ENCODE assay signal across 18 cellular contexts in the genomic region with DNA sequence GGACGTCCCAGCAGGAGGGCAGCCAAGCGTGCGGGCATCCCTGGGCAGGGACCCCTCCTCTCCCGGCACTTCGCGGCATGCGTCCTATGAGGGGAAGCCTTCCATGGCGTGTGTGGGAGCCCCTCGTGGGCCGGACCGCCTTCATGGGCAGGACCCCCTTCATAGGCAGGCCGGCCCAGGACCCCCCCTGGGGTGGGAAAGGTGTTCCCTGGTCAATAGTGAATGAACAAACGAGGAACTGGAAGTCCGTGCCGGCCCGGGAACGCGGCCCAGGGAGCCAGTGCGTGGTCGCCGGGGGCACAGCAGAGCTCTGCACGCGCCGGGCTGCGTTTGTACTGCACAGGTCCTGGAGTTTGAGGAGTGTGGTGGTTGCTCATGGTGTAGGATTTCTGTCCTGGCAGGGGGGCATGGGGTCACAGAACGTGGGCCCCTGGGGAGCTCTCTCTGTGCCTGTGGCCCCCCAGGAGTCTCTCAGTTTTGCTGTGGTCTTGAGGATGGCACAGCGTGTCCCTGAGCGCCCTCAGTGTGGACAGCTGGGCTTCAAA. TPM values are rescaled to one million over a fixed set of nuclear protein-coding genes. Genes with fewer than 3 reads are reported as not detected.
A peak's percentile ranks its signal among the peaks of the same experiment; 100 is the strongest.
DNase-seq lines count a peak whose midpoint lies in the region; ATAC-seq and TF ChIP-seq lines count a peak whose summit lies in the region.
"Had no signal": no experiment of that assay in that cellular context is flagged by ENCODE, and none has a peak within 500 bp of the region (broad histone marks: within the 10 kb centered on the region; RNA-seq: fewer than 3 reads in every experiment).

No MANE protein-coding gene starts in this region.

- TF ChIP-seq CTCF in foreskin keratinocyte (conservative IDR thresholded peaks at IDR 0.05) = no peak
- TF ChIP-seq CTCF in stomach (IDR thresholded peaks at IDR 0.05) = no peak
- no peak for TF ChIP-seq CTCF in gastroesophageal sphincter (IDR thresholded peaks at IDR 0.05)
- TF ChIP-seq CTCF in gastrocnemius medialis (IDR thresholded peaks at IDR 0.05 in 4 of 5, conservative IDR thresholded peaks at IDR 0.05 in 1 of 5) = no peak

- TF ChIP-seq POLR2A in stomach (IDR thresholded peaks at IDR 0.05) (no peak), gastroesophageal sphincter (IDR thresholded peaks at IDR 0.05) (no peak), gastrocnemius medialis (IDR thresholded peaks at IDR 0.05) (no peak)

- peak overlapping the region; percentile 71 for H3K27ac Mint-ChIP-seq in activated naive CD8-positive, alpha-beta T cell treated with anti-CD3 and anti-CD28 coated beads, Interleukin-2, amount 10 ng/mL, durations not matched to agents 7 days and 5 days
- H3K27ac Mint-ChIP-seq in activated naive CD8-positive, alpha-beta T cell treated with anti-CD3 and anti-CD28 coated beads for 36 hours = no peak overlapping the region
- H3K27ac Mint-ChIP-seq in T-helper 17 cell = peak overlapping the region; percentile 67

- H3K4me1 ChIP-seq in foreskin keratinocyte = peaks cover 37% of the 10 kb centered on the region
- peaks cover 92 to 97% (median 94%) of the 10 kb centered on the region in 4 donors for H3K4me1 ChIP-seq in stomach
- H3K4me1 ChIP-seq in gastroesophageal sphincter = peaks cover 0 to 97% (median 44%) of the 10 kb centered on the region in 3 donors
- peaks cover 20 to 22% of the 10 kb centered on the region in 2 donors for H3K4me1 ChIP-seq in gastrocnemius medialis

- H3K9me3 ChIP-seq in T-helper 17 cell (ENCODE audit: control insufficient read depth, low read length, poor library complexity, severe bottlenecking) = no peaks in the 10 kb centered on the region
- no peaks in the 10 kb centered on the region for H3K9me3 ChIP-seq in stomach
- no peaks in the 10 kb centered on the region for H3K9me3 ChIP-seq in gastroesophageal sphincter
- no peaks in the 10 kb centered on the region for H3K9me3 ChIP-seq in gastrocnemius medialis
- H3K9me3 ChIP-seq: colonic mucosa, Peyer's patch, thoracic aorta had no signal

- intact Hi-C loops in stomach (cut with DNase I; ENCODE audit: low total_unique reads) (no loop called here), gastrocnemius medialis (cut with DNase I; ENCODE audit: low total_unique reads) (no loop called here)

- H3K36me3 ChIP-seq in stomach (no peaks in the 10 kb centered on the region), gastroesophageal sphincter (no peaks in the 10 kb centered on the region), gastrocnemius medialis (no peaks in the 10 kb centered on the region)
- H3K36me3 ChIP-seq: colonic mucosa, Peyer's patch, thoracic aorta had no signal

- H3K9me3 Mint-ChIP-seq in activated naive CD8-positive, alpha-beta T cell treated with anti-CD3 and anti-CD28 coated beads, Interleukin-2, amount 10 ng/mL, durations not matched to agents 7 days and 5 days = no peaks in the 10 kb centered on the region
- H3K9me3 Mint-ChIP-seq in activated naive CD8-positive, alpha-beta T cell treated with anti-CD3 and anti-CD28 coated beads for 36 hours = no peaks in the 10 kb centered on the region
- H3K9me3 Mint-ChIP-seq: activated T-cell treated with anti-CD3 and anti-CD28 coated beads, Interleukin-2, amount 50 U/mL, for 4 hours had no signal

- POLR2A ChIA-PET in activated naive CD8-positive, alpha-beta T cell treated with anti-CD3 and anti-CD28 coated beads, Interleukin-2, amount 10 ng/mL, durations not matched to agents 7 days and 5 days (lab: Charles Lee) = interaction anchor here (1.0 to 1.5 kb wide), 2 partner anchors 39 to 44 kb away, joined by 3 to 4 read pairs; no protein-coding TSS in a partner anchor

- no peak for TF ChIP-seq EP300 in stomach (IDR thresholded peaks at IDR 0.05)
- TF ChIP-seq EP300 in gastroesophageal sphincter (IDR thresholded peaks at IDR 0.05) = no peak

- H3K4me3 Mint-ChIP-seq in activated naive CD8-positive, alpha-beta T cell treated with anti-CD3 and anti-CD28 coated beads, Interleukin-2, amount 10 ng/mL, durations not matched to agents 7 days and 5 days = no peak overlapping the region
- H3K4me3 Mint-ChIP-seq in activated naive CD8-positive, alpha-beta T cell treated with anti-CD3 and anti-CD28 coated beads for 36 hours = no peak overlapping the region
- peak overlapping the region; percentile 76 for H3K4me3 Mint-ChIP-seq in T-helper 17 cell
- H3K4me3 Mint-ChIP-seq: activated T-cell treated with anti-CD3 and anti-CD28 coated beads, Interleukin-2, amount 50 U/mL, for 4 hours had no signal

- H3K4me3 ChIP-seq in stomach = no peak overlapping the region
- no peak overlapping the region for H3K4me3 ChIP-seq in gastroesophageal sphincter
- no peak overlapping the region for H3K4me3 ChIP-seq in gastrocnemius medialis
- H3K4me3 ChIP-seq: colonic mucosa had no signal

- WGBS in stomach, 5 donors = 85 to 92% (median 90%) methylated on average over 14 to 28 of the region's 28 CpGs
- WGBS in gastroesophageal sphincter (ENCODE audit: low coverage in 1 of 2), 2 donors = 80 to 92% methylated on average over 2 of the region's 28 CpGs

- no peaks in the 10 kb centered on the region for H3K36me3 Mint-ChIP-seq in activated naive CD8-positive, alpha-beta T cell treated with anti-CD3 and anti-CD28 coated beads, Interleukin-2, amount 10 ng/mL, durations not matched to agents 7 days and 5 days
- no peaks in the 10 kb centered on the region for H3K36me3 Mint-ChIP-seq in activated naive CD8-positive, alpha-beta T cell treated with anti-CD3 and anti-CD28 coated beads for 36 hours
- H3K36me3 Mint-ChIP-seq in T-helper 17 cell (ENCODE audit: low read depth) = no peaks in the 10 kb centered on the region

- peak; percentile 14 for ATAC-seq in activated naive CD8-positive, alpha-beta T cell treated with anti-CD3 and anti-CD28 coated beads, Interleukin-2, amount 10 ng/mL, durations not matched to agents 7 days and 5 days (ENCODE audit: low read depth)
- no peak for ATAC-seq in T-helper 17 cell
- ATAC-seq in foreskin keratinocyte = no peak
- no peak for ATAC-seq in gastroesophageal sphincter
- ATAC-seq in gastrocnemius medialis = no peak
- ATAC-seq: left colon had no signal

- DNase-seq in activated naive CD8-positive, alpha-beta T cell treated with anti-CD3 and anti-CD28 coated beads, Interleukin-2, amount 10 ng/mL, durations not matched to agents 7 days and 5 days = no peak
- no peak for DNase-seq in activated naive CD8-positive, alpha-beta T cell treated with anti-CD3 and anti-CD28 coated beads for 36 hours
- no peak for DNase-seq in T-helper 17 cell
- DNase-seq in foreskin keratinocyte = no peak
- no peak for DNase-seq in stomach
- DNase-seq in NCI-H1694 (lab: John Stamatoyannopoulos, UW) = no peak
- no peak for DNase-seq in gastrocnemius medialis
- DNase-seq: activated CD4-positive, alpha-beta T cell treated with anti-CD3 and anti-CD28 coated beads for 48 hours; activated T-cell treated with anti-CD3 and anti-CD28 coated beads, Interleukin-2, amount 50 U/mL, for 4 hours; amniotic stem cell; colonic mucosa; hippocampal formation; KG1; left colon; NCI-H1436; Peyer's patch had no signal

- H3K27ac ChIP-seq in foreskin keratinocyte = peak overlapping the region; percentile 92
- peak overlapping the region in 4 of 5 donors; percentile 77 to 89 (median 80) for H3K27ac ChIP-seq in stomach
- H3K27ac ChIP-seq in gastroesophageal sphincter = peak overlapping the region in 2 of 4 donors; percentile 1 to 81
- peak overlapping the region in 2 of 4 donors; percentile 72 to 74 for H3K27ac ChIP-seq in gastrocnemius medialis
- H3K27ac ChIP-seq: colonic mucosa, thoracic aorta had no signal

- no peaks in the 10 kb centered on the region for H3K27me3 Mint-ChIP-seq in activated naive CD8-positive, alpha-beta T cell treated with anti-CD3 and anti-CD28 coated beads, Interleukin-2, amount 10 ng/mL, durations not matched to agents 7 days and 5 days
- H3K27me3 Mint-ChIP-seq in activated naive CD8-positive, alpha-beta T cell treated with anti-CD3 and anti-CD28 coated beads for 36 hours = no peaks in the 10 kb centered on the region
- H3K27me3 Mint-ChIP-seq in T-helper 17 cell = no peaks in the 10 kb centered on the region

- H3K27me3 ChIP-seq in foreskin keratinocyte = no peaks in the 10 kb centered on the region
- H3K27me3 ChIP-seq in stomach = no peaks in the 10 kb centered on the region
- no peaks in the 10 kb centered on the region for H3K27me3 ChIP-seq in gastroesophageal sphincter
- no peaks in the 10 kb centered on the region for H3K27me3 ChIP-seq in gastrocnemius medialis
- H3K27me3 ChIP-seq: colonic mucosa, Peyer's patch had no signal

- peaks cover 6% of the 10 kb centered on the region for H3K4me1 Mint-ChIP-seq in activated naive CD8-positive, alpha-beta T cell treated with anti-CD3 and anti-CD28 coated beads, Interleukin-2, amount 10 ng/mL, durations not matched to agents 7 days and 5 days
- H3K4me1 Mint-ChIP-seq in activated naive CD8-positive, alpha-beta T cell treated with anti-CD3 and anti-CD28 coated beads for 36 hours = peaks cover 6% of the 10 kb centered on the region
- peaks cover 8% of the 10 kb centered on the region for H3K4me1 Mint-ChIP-seq in T-helper 17 cell

- in situ Hi-C loops in gastrocnemius medialis (cut with MboI; ENCODE audit: low sequenced_read_pairs in 4 of 4) = no loop called here

RNA-seq across cellular contexts. Expression of gene BAIAP2, which starts 13.9 kb away (rescaled TPM):
- 1 to 10 TPM; 7.4 to 7.5 TPM for total RNA-seq in activated naive CD8-positive, alpha-beta T cell treated with anti-CD3 and anti-CD28 coated beads, Interleukin-2, amount 10 ng/mL, durations not matched to agents 7 days and 5 days
- total RNA-seq in activated naive CD8-positive, alpha-beta T cell treated with anti-CD3 and anti-CD28 coated beads for 36 hours = 10 to 100 TPM in 1 of 2 experiments, 1 to 10 TPM in 1; 7.7 to 10.0 TPM
- total RNA-seq in T-helper 17 cell (10 to 100 TPM; 11.0 to 13.9 TPM), foreskin keratinocyte (104 and 106 TPM in 2 replicates), stomach (100 to 1,000 TPM in 2 of 5 donors, 10 to 100 TPM in 3; 21.1 to 263 (median 96.9) TPM), gastroesophageal sphincter (10 to 100 TPM; 32.7 to 54.9 (median 40.6) TPM), gastrocnemius medialis (10 to 100 TPM in 3 of 4 donors, 1 to 10 TPM in 1; 7.3 to 36.1 (median 15.4) TPM)
- polyA plus RNA-seq in foreskin keratinocyte (117 and 118 TPM in 2 replicates), stomach (10 to 100 TPM; 37.5 to 66.1 (median 46.6) TPM)

RNA-seq across cellular contexts. Expression of gene CHMP6, which starts 57.3 kb away (rescaled TPM):
- 10 to 100 TPM; 32.5 to 33.0 TPM for total RNA-seq in activated naive CD8-positive, alpha-beta T cell treated with anti-CD3 and anti-CD28 coated beads, Interleukin-2, amount 10 ng/mL, durations not matched to agents 7 days and 5 days
- 10 to 100 TPM; 21.6 to 23.8 TPM for total RNA-seq in activated naive CD8-positive, alpha-beta T cell treated with anti-CD3 and anti-CD28 coated beads for 36 hours
- total RNA-seq in T-helper 17 cell = 10 to 100 TPM; 21.0 to 25.6 TPM
- total RNA-seq in foreskin keratinocyte = 26.1 and 27.1 TPM in 2 replicates
- 41.1 and 43.9 TPM in 2 replicates for polyA plus RNA-seq in foreskin keratinocyte
- 100 to 1,000 TPM in 1 of 5 donors, 10 to 100 TPM in 3, 1 to 10 TPM in 1; 5.4 to 117 (median 12.9) TPM for total RNA-seq in stomach
- polyA plus RNA-seq in stomach = 10 to 100 TPM; 23.6 to 30.5 (median 25.4) TPM
- 10 to 100 TPM; 17.6 to 26.0 (median 19.0) TPM for total RNA-seq in gastroesophageal sphincter
- total RNA-seq in gastrocnemius medialis = 10 to 100 TPM; 29.8 to 33.3 (median 33.0) TPM
